ENCODE assay signal across 12 cellular contexts in genomic region chr3:142152349-142152748, GRCh38. TPM values are rescaled to one million over a fixed set of nuclear protein-coding genes. Genes with fewer than 3 reads are reported as not detected.
A peak's percentile ranks its signal among the peaks of the same experiment; 100 is the strongest.
DNase-seq lines count a peak whose midpoint lies in the region; ATAC-seq and TF ChIP-seq lines count a peak whose summit lies in the region.
"Had no signal": no experiment of that assay in that cellular context is flagged by ENCODE, and none has a peak within 500 bp of the region (broad histone marks: within the 10 kb centered on the region; RNA-seq: fewer than 3 reads in every experiment).

No MANE protein-coding gene starts in this region.

- CTCF ChIA-PET in Caco-2 (lab: Charles Lee) = no interaction called here
- CTCF ChIA-PET in WTC11 (lab: Charles Lee) = interaction anchor here (1.3 kb wide), 1 partner anchor 212 kb away, joined by 3 read pairs; no protein-coding TSS in a partner anchor

- no peak overlapping the region for H3K4me3 Mint-ChIP-seq in Caco-2 (ENCODE audit: unreplicated experiment)
- no peak overlapping the region for H3K4me3 Mint-ChIP-seq in WTC11
- no peak overlapping the region for H3K4me3 Mint-ChIP-seq in effector memory CD8-positive, alpha-beta T cell
- H3K4me3 Mint-ChIP-seq: T-helper 2 cell treated with Interferon-gamma antibody and Interleukin-4, amounts not matched to agents 5 μg/mL and 100 μg/mL, for 36 hours had no signal

- H3K4me1 Mint-ChIP-seq in Caco-2 (ENCODE audit: low read depth, unreplicated experiment) (peaks cover 8% of the 10 kb centered on the region), WTC11 (peaks cover 10% of the 10 kb centered on the region)
- H3K4me1 Mint-ChIP-seq in effector memory CD8-positive, alpha-beta T cell (ENCODE audit: low read depth in 2 of 2) = peaks cover 13% of the 10 kb centered on the region in 2 donors

- H3K27me3 Mint-ChIP-seq in Caco-2 (ENCODE audit: insufficient read depth, unreplicated experiment) (peaks cover 3% of the 10 kb centered on the region), WTC11 (ENCODE audit: low read depth) (peaks cover 21% of the 10 kb centered on the region)
- H3K27me3 Mint-ChIP-seq in effector memory CD8-positive, alpha-beta T cell = no peaks in the 10 kb centered on the region

- DNase-seq in Caco-2 = peak in 1 of 2 experiments; percentile 41
- DNase-seq in H7 = peak; percentile 56
- peak; percentile 38 for DNase-seq in WTC11 (ENCODE audit: low spot score)
- DNase-seq in iPS-NIHi7 (ENCODE audit: extremely low spot score) = peak; percentile 35
- DNase-seq in effector memory CD8-positive, alpha-beta T cell = no peak
- DNase-seq in GM19240 (ENCODE audit: insufficient read length, low spot score) = no peak
- DNase-seq: activated CD8-positive, alpha-beta memory T cell treated with anti-CD3 and anti-CD28 coated beads, Interleukin-2, amount 50 U/mL, for 48 hours; amniotic stem cell; EL; small intestine had no signal

- H3K27ac Mint-ChIP-seq in Caco-2 (ENCODE audit: unreplicated experiment) = no peak overlapping the region
- no peak overlapping the region for H3K27ac Mint-ChIP-seq in WTC11
- H3K27ac Mint-ChIP-seq in effector memory CD8-positive, alpha-beta T cell = no peak overlapping the region
- H3K27ac Mint-ChIP-seq: T-helper 2 cell treated with Interferon-gamma antibody and Interleukin-4, amounts not matched to agents 5 μg/mL and 100 μg/mL, for 36 hours had no signal

- H3K36me3 Mint-ChIP-seq in Caco-2 (ENCODE audit: insufficient read depth, unreplicated experiment) (no peaks in the 10 kb centered on the region), WTC11 (no peaks in the 10 kb centered on the region)
- H3K36me3 Mint-ChIP-seq in effector memory CD8-positive, alpha-beta T cell (ENCODE audit: insufficient read depth) = peaks cover 11% of the 10 kb centered on the region

- H3K9me3 Mint-ChIP-seq in Caco-2 (ENCODE audit: unreplicated experiment) = no peaks in the 10 kb centered on the region
- no peaks in the 10 kb centered on the region for H3K9me3 Mint-ChIP-seq in WTC11
- no peaks in the 10 kb centered on the region for H3K9me3 Mint-ChIP-seq in effector memory CD8-positive, alpha-beta T cell
- H3K9me3 Mint-ChIP-seq: T-helper 2 cell treated with Interferon-gamma antibody and Interleukin-4, amounts not matched to agents 5 μg/mL and 100 μg/mL, for 36 hours had no signal

- H3K4me1 ChIP-seq in Caco-2 = no peaks in the 10 kb centered on the region

- no peak overlapping the region for H3K4me3 ChIP-seq in Caco-2 (ENCODE audit: low read depth, low read length)
- no peak overlapping the region for H3K4me3 ChIP-seq in H7 (ENCODE audit: insufficient read depth, low read depth, low read length)

- BruUV-seq in Caco-2 (replicated peaks; lab: Mats Ljungman, UMichigan) = no TSS peak

- H3K9me3 ChIP-seq in Caco-2 = no peaks in the 10 kb centered on the region

- intact Hi-C loops in Caco-2 (cut with micrococcal nuclease; ENCODE audit: unreplicated experiment) = no loop called here

- no peaks in the 10 kb centered on the region for H3K36me3 ChIP-seq in Caco-2 (ENCODE audit: control insufficient read depth, insufficient read depth, low read length)
- H3K36me3 ChIP-seq in H7 (replicated peaks; ENCODE audit: control insufficient read depth, insufficient read depth, low read length) = no peaks in the 10 kb centered on the region

- ATAC-seq in WTC11 (peak; percentile 6; the same call in 1 of the 2 replicates), HG02571 (IDR thresholded peaks at IDR 0.05; ENCODE audit: unreplicated experiment) (no peak)
- ATAC-seq in effector memory CD8-positive, alpha-beta T cell (replicated peaks) = no peak

- TF ChIP-seq CTCF in Caco-2 (IDR thresholded peaks at IDR 0.05; ENCODE audit: insufficient read depth in 1 of 2, low read depth in 1 of 2, low read length in 1 of 2, severe bottlenecking in 1 of 2, unreplicated experiment in 1 of 2) (peak; percentile 57 to 58), WTC11 (IDR thresholded peaks at IDR 0.05) (no peak)

- POLR2A ChIA-PET in Caco-2 (lab: Charles Lee) = no interaction called here
- POLR2A ChIA-PET in WTC11 (lab: Charles Lee) = no interaction called here

- no peaks in the 10 kb centered on the region for H3K27me3 ChIP-seq in Caco-2 (replicated peaks; ENCODE audit: control insufficient read depth, insufficient read depth, low read length)
- peaks cover 15% of the 10 kb centered on the region for H3K27me3 ChIP-seq in H7 (ENCODE audit: control insufficient read depth, insufficient read depth, low read length)

TF ChIP-seq in WTC11, 78 proteins besides CTCF, POLR2A, EP300 and RAD21:
- TF ChIP-seq ELF4 (CRISPR knock-in tag; IDR thresholded peaks at IDR 0.05; ENCODE audit: low read depth) (no peak), KAT7 (CRISPR knock-in tag; IDR thresholded peaks at IDR 0.05; ENCODE audit: borderline replicate concordance) (no peak), JUN (CRISPR knock-in tag; IDR thresholded peaks at IDR 0.05) (no peak), E2F4 (CRISPR knock-in tag; IDR thresholded peaks at IDR 0.05; ENCODE audit: borderline replicate concordance, low read depth) (no peak)
- TF ChIP-seq, protein P1, sequence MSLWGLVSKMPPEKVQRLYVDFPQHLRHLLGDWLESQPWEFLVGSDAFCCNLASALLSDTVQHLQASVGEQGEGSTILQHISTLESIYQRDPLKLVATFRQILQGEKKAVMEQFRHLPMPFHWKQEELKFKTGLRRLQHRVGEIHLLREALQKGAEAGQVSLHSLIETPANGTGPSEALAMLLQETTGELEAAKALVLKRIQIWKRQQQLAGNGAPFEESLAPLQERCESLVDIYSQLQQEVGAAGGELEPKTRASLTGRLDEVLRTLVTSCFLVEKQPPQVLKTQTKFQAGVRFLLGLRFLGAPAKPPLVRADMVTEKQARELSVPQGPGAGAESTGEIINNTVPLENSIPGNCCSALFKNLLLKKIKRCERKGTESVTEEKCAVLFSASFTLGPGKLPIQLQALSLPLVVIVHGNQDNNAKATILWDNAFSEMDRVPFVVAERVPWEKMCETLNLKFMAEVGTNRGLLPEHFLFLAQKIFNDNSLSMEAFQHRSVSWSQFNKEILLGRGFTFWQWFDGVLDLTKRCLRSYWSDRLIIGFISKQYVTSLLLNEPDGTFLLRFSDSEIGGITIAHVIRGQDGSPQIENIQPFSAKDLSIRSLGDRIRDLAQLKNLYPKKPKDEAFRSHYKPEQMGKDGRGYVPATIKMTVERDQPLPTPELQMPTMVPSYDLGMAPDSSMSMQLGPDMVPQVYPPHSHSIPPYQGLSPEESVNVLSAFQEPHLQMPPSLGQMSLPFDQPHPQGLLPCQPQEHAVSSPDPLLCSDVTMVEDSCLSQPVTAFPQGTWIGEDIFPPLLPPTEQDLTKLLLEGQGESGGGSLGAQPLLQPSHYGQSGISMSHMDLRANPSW (CRISPR knock-in tag; conservative IDR thresholded peaks at IDR 0.05; ENCODE audit: low read depth) = no peak

RNA-seq across cellular contexts. Expression of gene TFDP2, which starts 3.0 kb away (rescaled TPM):
- total RNA-seq in Caco-2 (2022) = 32.5 and 38.6 TPM in 2 replicates
- total RNA-seq in H7 (2014; rRNA removed; shearing (Covaris generic)) = 66.2 and 77.3 TPM in 2 replicates
- total RNA-seq in WTC11 (2021) = 48.2 to 66.8 TPM (median 59.3 TPM) in 3 replicates

Comparison
In these comparisons a context has a peak if more than half of its experiments do, and no peak if none do; other contexts are left out.
1. DNase-seq: peak in H7 (single experiment), WTC11 (single experiment) and iPS-NIHi7 (single experiment); none in effector memory CD8-positive, alpha-beta T cell (0 of 3) and GM19240 (single experiment).